Comparison of ENCODE assay signal across 7 cellular contexts in genomic region chr13:94186470-94186869, GRCh38.
"Had no signal": no experiment of that assay in that cellular context is flagged by ENCODE, and none has a peak within 500 bp of the region (broad histone marks: within the 10 kb centered on the region; RNA-seq: fewer than 3 reads in every experiment).

No MANE protein-coding gene starts in this region.

- H3K27ac Mint-ChIP-seq: H9 had no signal

- H3K27ac ChIP-seq: GM23248 had no signal

- ATAC-seq: K562 had no signal

- DNase-seq: GM23248, GOT3, H9, HCEC 1CT, KG1 had no signal

- H3K9ac ChIP-seq: GM23248 had no signal

- FAIRE-seq: HTR-8/SVneo, K562 had no signal

- H3K4me3 Mint-ChIP-seq: H9 had no signal

- H3K4me3 ChIP-seq: GM23248, K562 had no signal

- H3K9me3 Mint-ChIP-seq: H9 had no signal

- H2AFZ ChIP-seq: GM23248 had no signal
